Comparison of ENCODE assay signal across 1 cellular context in genomic region chr2:167151894-167152293, GRCh38.
TF ChIP-seq lines count a peak whose summit lies in the region.

No MANE protein-coding gene starts in this region.

TF ChIP-seq in GM23338, 12 proteins besides CTCF, POLR2A, EP300 and RAD21 (continued from another document):
- TF ChIP-seq ZNF331 (CRISPR knock-in tag; IDR thresholded peaks at IDR 0.05; ENCODE audit: low read depth), result no peak
